In genomic region chr20:45833030-45833882, GRCh38 we compare ENCODE assay signal across 1 cellular context.
TF ChIP-seq lines count a peak whose summit lies in the region.

Gene SNX21, plus strand, starts transcription at chr20:45833799. Its CDS starts 121 bp downstream, at chr20:45833920.

TF ChIP-seq in HepG2, 621 proteins besides CTCF, POLR2A, EP300 and RAD21 (continued from another document and continues in another):
- TF ChIP-seq ISL2 (CRISPR knock-in tag; IDR thresholded peaks at IDR 0.05) (peak; percentile 27; the same call in 1 of the 2 replicates), KDM5A (IDR thresholded peaks at IDR 0.05; ENCODE audit: borderline replicate concordance, low read length) (peak; percentile 68; the same call in 1 of the 2 replicates), ZNF570 (CRISPR knock-in tag; IDR thresholded peaks at IDR 0.05; ENCODE audit: borderline replicate concordance) (peak; percentile 30; the same call in 1 of the 2 replicates), SNRNP70 (IDR thresholded peaks at IDR 0.05; ENCODE audit: low read depth, low read length) (no peak), EZH2 (conservative IDR thresholded peaks at IDR 0.05; ENCODE audit: low read depth, low read length) (no peak), SNAPC4 (CRISPR knock-in tag; IDR thresholded peaks at IDR 0.05) (peak; percentile 61; the same call in 1 of the 2 replicates), ETV6 (CRISPR knock-in tag; conservative IDR thresholded peaks at IDR 0.05) (no peak; the same call in 1 of the 2 replicates), ZNF33B (CRISPR knock-in tag; IDR thresholded peaks at IDR 0.05) (0 out of 2 replicates have a peak, but pooled peaks have one; percentile 20), MED1 (CRISPR knock-in tag; IDR thresholded peaks at IDR 0.05) (peak; percentile 53), HNF4G (IDR thresholded peaks at IDR 0.05; ENCODE audit: borderline replicate concordance, low read depth, low read length) (no peak), HNF4G (CRISPR knock-in tag; IDR thresholded peaks at IDR 0.05; ENCODE audit: borderline replicate concordance, low read depth) (peak; percentile 76; the same call in 1 of the 2 replicates), SSRP1 (CRISPR knock-in tag; IDR thresholded peaks at IDR 0.05) (peak; percentile 87), KLF11 (CRISPR knock-in tag; IDR thresholded peaks at IDR 0.05) (0 out of 2 replicates have a peak, but pooled peaks have one; percentile 59), FOXK1 (CRISPR knock-in tag; IDR thresholded peaks at IDR 0.05; ENCODE audit: borderline replicate concordance, low read depth) (no peak), ZNF441 (CRISPR knock-in tag; IDR thresholded peaks at IDR 0.05; ENCODE audit: borderline replicate concordance) (0 out of 2 replicates have a peak, but pooled peaks have one; percentile 8), JUN (CRISPR knock-in tag; IDR thresholded peaks at IDR 0.05) (peak; percentile 68), ZNF816 (CRISPR knock-in tag; IDR thresholded peaks at IDR 0.05; ENCODE audit: borderline replicate concordance) (no peak; the same call in 1 of the 2 replicates), REPIN1 (CRISPR knock-in tag; IDR thresholded peaks at IDR 0.05; ENCODE audit: borderline replicate concordance, low read depth) (peak; percentile 77), REST (IDR thresholded peaks at IDR 0.05; ENCODE audit: borderline replicate concordance in 1 of 2, low read depth in 1 of 2, low read length in 2 of 2) (no peak; a peak in 1 of 4 replicates), HINFP (CRISPR knock-in tag; IDR thresholded peaks at IDR 0.05; ENCODE audit: low read depth) (no peak), RFXAP (CRISPR knock-in tag; IDR thresholded peaks at IDR 0.05; ENCODE audit: borderline replicate concordance) (no peak), ZNF549 (CRISPR knock-in tag; IDR thresholded peaks at IDR 0.05) (peak; percentile 76; the same call in 1 of the 2 replicates), ZNF790 (CRISPR knock-in tag; IDR thresholded peaks at IDR 0.05; ENCODE audit: borderline replicate concordance) (peak; percentile 4; the same call in 1 of the 2 replicates), EEA1 (CRISPR knock-in tag; IDR thresholded peaks at IDR 0.05; ENCODE audit: borderline replicate concordance) (no peak; the same call in 1 of the 2 replicates), NCOR1 (IDR thresholded peaks at IDR 0.05; ENCODE audit: borderline replicate concordance, low read length) (peak; percentile 46; the same call in 1 of the 2 replicates), REL (CRISPR knock-in tag; conservative IDR thresholded peaks at IDR 0.05) (no peak)
- TF ChIP-seq, protein P1, sequence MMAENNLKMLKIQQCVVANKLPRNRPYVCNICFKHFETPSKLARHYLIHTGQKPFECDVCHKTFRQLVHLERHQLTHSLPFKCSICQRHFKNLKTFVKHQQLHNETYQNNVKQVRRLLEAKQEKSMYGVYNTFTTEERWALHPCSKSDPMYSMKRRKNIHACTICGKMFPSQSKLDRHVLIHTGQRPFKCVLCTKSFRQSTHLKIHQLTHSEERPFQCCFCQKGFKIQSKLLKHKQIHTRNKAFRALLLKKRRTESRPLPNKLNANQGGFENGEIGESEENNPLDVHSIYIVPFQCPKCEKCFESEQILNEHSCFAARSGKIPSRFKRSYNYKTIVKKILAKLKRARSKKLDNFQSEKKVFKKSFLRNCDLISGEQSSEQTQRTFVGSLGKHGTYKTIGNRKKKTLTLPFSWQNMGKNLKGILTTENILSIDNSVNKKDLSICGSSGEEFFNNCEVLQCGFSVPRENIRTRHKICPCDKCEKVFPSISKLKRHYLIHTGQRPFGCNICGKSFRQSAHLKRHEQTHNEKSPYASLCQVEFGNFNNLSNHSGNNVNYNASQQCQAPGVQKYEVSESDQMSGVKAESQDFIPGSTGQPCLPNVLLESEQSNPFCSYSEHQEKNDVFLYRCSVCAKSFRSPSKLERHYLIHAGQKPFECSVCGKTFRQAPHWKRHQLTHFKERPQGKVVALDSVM (CRISPR knock-in tag; IDR thresholded peaks at IDR 0.05) = peak; percentile 79
- TF ChIP-seq, protein P2, sequence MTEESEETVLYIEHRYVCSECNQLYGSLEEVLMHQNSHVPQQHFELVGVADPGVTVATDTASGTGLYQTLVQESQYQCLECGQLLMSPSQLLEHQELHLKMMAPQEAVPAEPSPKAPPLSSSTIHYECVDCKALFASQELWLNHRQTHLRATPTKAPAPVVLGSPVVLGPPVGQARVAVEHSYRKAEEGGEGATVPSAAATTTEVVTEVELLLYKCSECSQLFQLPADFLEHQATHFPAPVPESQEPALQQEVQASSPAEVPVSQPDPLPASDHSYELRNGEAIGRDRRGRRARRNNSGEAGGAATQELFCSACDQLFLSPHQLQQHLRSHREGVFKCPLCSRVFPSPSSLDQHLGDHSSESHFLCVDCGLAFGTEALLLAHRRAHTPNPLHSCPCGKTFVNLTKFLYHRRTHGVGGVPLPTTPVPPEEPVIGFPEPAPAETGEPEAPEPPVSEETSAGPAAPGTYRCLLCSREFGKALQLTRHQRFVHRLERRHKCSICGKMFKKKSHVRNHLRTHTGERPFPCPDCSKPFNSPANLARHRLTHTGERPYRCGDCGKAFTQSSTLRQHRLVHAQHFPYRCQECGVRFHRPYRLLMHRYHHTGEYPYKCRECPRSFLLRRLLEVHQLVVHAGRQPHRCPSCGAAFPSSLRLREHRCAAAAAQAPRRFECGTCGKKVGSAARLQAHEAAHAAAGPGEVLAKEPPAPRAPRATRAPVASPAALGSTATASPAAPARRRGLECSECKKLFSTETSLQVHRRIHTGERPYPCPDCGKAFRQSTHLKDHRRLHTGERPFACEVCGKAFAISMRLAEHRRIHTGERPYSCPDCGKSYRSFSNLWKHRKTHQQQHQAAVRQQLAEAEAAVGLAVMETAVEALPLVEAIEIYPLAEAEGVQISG (CRISPR knock-in tag; IDR thresholded peaks at IDR 0.05) = peak; percentile 72; the same call in 1 of the 2 replicates
- TF ChIP-seq, protein P3, sequence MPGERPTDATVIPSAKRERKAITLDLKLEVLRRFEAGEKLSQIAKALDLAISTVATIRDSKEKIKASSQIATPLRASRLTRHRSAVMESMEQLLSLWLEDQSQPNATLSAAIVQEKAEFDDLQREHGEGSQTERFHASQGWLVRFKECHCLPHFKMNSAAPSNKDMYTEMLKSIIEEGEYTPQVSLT (CRISPR knock-in tag; IDR thresholded peaks at IDR 0.05; ENCODE audit: borderline replicate concordance, low read depth) = peak; percentile 41; the same call in 1 of the 2 replicates
- TF ChIP-seq, protein P4, sequence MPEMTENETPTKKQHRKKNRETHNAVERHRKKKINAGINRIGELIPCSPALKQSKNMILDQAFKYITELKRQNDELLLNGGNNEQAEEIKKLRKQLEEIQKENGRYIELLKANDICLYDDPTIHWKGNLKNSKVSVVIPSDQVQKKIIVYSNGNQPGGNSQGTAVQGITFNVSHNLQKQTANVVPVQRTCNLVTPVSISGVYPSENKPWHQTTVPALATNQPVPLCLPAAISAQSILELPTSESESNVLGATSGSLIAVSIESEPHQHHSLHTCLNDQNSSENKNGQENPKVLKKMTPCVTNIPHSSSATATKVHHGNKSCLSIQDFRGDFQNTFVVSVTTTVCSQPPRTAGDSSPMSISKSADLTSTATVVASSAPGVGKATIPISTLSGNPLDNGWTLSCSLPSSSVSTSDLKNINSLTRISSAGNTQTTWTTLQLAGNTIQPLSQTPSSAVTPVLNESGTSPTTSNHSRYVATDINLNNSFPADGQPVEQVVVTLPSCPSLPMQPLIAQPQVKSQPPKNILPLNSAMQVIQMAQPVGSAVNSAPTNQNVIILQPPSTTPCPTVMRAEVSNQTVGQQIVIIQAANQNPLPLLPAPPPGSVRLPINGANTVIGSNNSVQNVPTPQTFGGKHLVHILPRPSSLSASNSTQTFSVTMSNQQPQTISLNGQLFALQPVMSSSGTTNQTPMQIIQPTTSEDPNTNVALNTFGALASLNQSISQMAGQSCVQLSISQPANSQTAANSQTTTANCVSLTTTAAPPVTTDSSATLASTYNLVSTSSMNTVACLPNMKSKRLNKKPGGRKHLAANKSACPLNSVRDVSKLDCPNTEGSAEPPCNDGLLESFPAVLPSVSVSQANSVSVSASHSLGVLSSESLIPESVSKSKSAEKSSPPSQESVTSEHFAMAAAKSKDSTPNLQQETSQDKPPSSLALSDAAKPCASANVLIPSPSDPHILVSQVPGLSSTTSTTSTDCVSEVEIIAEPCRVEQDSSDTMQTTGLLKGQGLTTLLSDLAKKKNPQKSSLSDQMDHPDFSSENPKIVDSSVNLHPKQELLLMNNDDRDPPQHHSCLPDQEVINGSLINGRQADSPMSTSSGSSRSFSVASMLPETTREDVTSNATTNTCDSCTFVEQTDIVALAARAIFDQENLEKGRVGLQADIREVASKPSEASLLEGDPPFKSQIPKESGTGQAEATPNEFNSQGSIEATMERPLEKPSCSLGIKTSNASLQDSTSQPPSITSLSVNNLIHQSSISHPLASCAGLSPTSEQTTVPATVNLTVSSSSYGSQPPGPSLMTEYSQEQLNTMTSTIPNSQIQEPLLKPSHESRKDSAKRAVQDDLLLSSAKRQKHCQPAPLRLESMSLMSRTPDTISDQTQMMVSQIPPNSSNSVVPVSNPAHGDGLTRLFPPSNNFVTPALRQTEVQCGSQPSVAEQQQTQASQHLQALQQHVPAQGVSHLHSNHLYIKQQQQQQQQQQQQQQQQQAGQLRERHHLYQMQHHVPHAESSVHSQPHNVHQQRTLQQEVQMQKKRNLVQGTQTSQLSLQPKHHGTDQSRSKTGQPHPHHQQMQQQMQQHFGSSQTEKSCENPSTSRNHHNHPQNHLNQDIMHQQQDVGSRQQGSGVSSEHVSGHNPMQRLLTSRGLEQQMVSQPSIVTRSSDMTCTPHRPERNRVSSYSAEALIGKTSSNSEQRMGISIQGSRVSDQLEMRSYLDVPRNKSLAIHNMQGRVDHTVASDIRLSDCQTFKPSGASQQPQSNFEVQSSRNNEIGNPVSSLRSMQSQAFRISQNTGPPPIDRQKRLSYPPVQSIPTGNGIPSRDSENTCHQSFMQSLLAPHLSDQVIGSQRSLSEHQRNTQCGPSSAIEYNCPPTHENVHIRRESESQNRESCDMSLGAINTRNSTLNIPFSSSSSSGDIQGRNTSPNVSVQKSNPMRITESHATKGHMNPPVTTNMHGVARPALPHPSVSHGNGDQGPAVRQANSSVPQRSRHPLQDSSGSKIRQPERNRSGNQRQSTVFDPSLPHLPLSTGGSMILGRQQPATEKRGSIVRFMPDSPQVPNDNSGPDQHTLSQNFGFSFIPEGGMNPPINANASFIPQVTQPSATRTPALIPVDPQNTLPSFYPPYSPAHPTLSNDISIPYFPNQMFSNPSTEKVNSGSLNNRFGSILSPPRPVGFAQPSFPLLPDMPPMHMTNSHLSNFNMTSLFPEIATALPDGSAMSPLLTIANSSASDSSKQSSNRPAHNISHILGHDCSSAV (CRISPR knock-in tag; IDR thresholded peaks at IDR 0.05; ENCODE audit: borderline replicate concordance) = 0 out of 2 replicates have a peak, but pooled peaks have one; percentile 2
